In the genomic region with DNA sequence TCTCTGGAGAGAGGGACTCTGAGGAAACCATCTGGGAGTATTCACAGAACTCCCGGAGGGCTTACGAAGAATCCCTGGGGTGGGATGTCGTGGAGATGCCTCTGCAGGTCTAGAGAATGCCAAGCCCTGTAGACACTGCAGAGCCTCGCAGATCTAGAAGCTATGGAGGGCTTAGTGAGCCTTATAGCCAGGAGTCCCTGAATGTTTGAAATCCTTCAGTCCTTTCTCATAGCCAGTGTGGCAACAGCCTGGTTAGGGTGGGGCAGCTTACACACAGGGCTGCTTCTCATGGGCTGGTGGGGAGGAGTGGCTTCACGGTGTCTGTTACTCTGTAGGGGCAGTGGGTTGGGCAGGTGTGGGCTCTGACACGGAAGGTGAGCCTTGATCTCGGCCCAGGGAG, we compare ENCODE assay signal across 21 cellular contexts.
"Had no signal": no experiment of that assay in that cellular context is flagged by ENCODE, and none has a peak within 500 bp of the region (broad histone marks: within the 10 kb centered on the region; RNA-seq: fewer than 3 reads in every experiment).

No MANE protein-coding gene starts in this region.

- H3K4me3 ChIP-seq: hepatocyte, left ventricle myocardium inferior, ovary, prostate gland, spleen, thoracic aorta, upper lobe of left lung had no signal

- ATAC-seq: activated T-cell treated with anti-CD3 and anti-CD28 coated beads, Interleukin-2, amount 50 U/mL, for 4 hours; T-helper 17 cell had no signal

- DNase-seq: activated B cell treated with CpG ODN at 0.5 μM for 24 hours; activated CD4-positive, alpha-beta T cell treated with anti-CD3 and anti-CD28 coated beads for 4 hours; activated CD4-positive, alpha-beta T cell treated with anti-CD3 and anti-CD28 coated beads, Interleukin-2, amount 50 U/mL, for 48 hours; activated CD8-positive, alpha-beta memory T cell treated with anti-CD3 and anti-CD28 coated beads, Interleukin-2, amount 50 U/mL, for 48 hours; activated naive CD4-positive, alpha-beta T cell; activated naive CD8-positive, alpha-beta T cell treated with anti-CD3 and anti-CD28 coated beads for 36 hours; activated T-cell treated with anti-CD3 and anti-CD28 coated beads, Interleukin-2, amount 50 U/mL, for 4 hours; cerebellar nuclear complex; effector CD4-positive, alpha-beta T cell; erythroblast; glutamatergic neuron; left ventricle myocardium inferior; ovary; spleen; stimulated activated CD4-positive, alpha-beta T cell treated with anti-CD3 and anti-CD28 coated beads, Interleukin-4, amount 100 ng/mL, for 24 hours; stimulated activated naive CD4-positive, alpha-beta T cell treated with Interleukin-2 at 50 U/mL for 16 hours; T-helper 17 cell; upper lobe of left lung had no signal
